In genomic region chrX:41384041-41384705, GRCh38 we compare ENCODE assay signal across 8 cellular contexts. TPM values are rescaled to one million over a fixed set of nuclear protein-coding genes. Genes with fewer than 3 reads are reported as not detected.
DNase-seq lines count a peak whose midpoint lies in the region; ATAC-seq lines count a peak whose summit lies in the region.

No MANE protein-coding gene starts in this region.

- no peaks in the 10 kb centered on the region for H3K36me3 Mint-ChIP-seq in CD4-positive, CD25-positive, alpha-beta regulatory T cell

- H3K4me1 Mint-ChIP-seq in CD4-positive, CD25-positive, alpha-beta regulatory T cell: peaks cover 6 to 18% (median 15%) of the 10 kb centered on the region in 4 donors

- H3K4me3 Mint-ChIP-seq in CD4-positive, CD25-positive, alpha-beta regulatory T cell: peak overlapping the region in 1 of 4 donors; percentile 80

- ATAC-seq in CD4-positive, CD25-positive, alpha-beta regulatory T cell (ENCODE audit: low read depth in 2 of 2): peak; percentile 86
- peak; percentile 83 for ATAC-seq in Right ventricle myocardium superior (ENCODE audit: poor library complexity)
- no peak for ATAC-seq in GM18909 (IDR thresholded peaks at IDR 0.05; ENCODE audit: poor library complexity, unreplicated experiment)

- H3K27me3 Mint-ChIP-seq in CD4-positive, CD25-positive, alpha-beta regulatory T cell: no peaks in the 10 kb centered on the region

- peak overlapping the region in 2 of 3 donors; percentile 69 to 81 for H3K27ac Mint-ChIP-seq in CD4-positive, CD25-positive, alpha-beta regulatory T cell

- H3K4me3 ChIP-seq in CD4-positive, CD25-positive, alpha-beta regulatory T cell (ENCODE audit: low read depth, low read length): no peak overlapping the region

- H3K36me3 ChIP-seq in CD4-positive, CD25-positive, alpha-beta regulatory T cell (ENCODE audit: control insufficient read depth, insufficient read depth, low read length): no peaks in the 10 kb centered on the region

- no peak overlapping the region for H3K27ac ChIP-seq in CD4-positive, CD25-positive, alpha-beta regulatory T cell (ENCODE audit: insufficient read depth, low read length, poor library complexity, severe bottlenecking)

- DNase-seq in CD4-positive, CD25-positive, alpha-beta regulatory T cell: peak; percentile 10 to 87 (median 41)
- peak; percentile 92 for DNase-seq in NOMO-1 treated with DMSO at 0.1 percent for 48 hours (lab: John Stamatoyannopoulos, UW; ENCODE audit: unreplicated experiment)
- DNase-seq in activated T-cell treated with anti-CD3 and anti-CD28 coated beads, Interleukin-2, amount 50 U/mL, for 48 hours: peak; percentile 53 to 65
- peak; percentile 80 for DNase-seq in Right ventricle myocardium superior
- DNase-seq in stimulated activated CD4-positive, alpha-beta T cell treated with anti-CD3 and anti-CD28 coated beads, Interleukin-15, amount 100 ng/mL, for 1 hour (ENCODE audit: low read depth in 1 of 2, low spot score in 1 of 2): peak; percentile 3 to 35
- DNase-seq in NCI-H748 (lab: John Stamatoyannopoulos, UW; ENCODE audit: unreplicated experiment): no peak
- DNase-seq in SK-N-DZ (ENCODE audit: low spot score): no peak

- peaks cover 0 to under 1% (median 0%) of the 10 kb centered on the region in 7 donors for H3K9me3 Mint-ChIP-seq in CD4-positive, CD25-positive, alpha-beta regulatory T cell

- intact Hi-C loops in Right ventricle myocardium superior (cut with DNase I): no loop called here

- no peaks in the 10 kb centered on the region for H3K27me3 ChIP-seq in CD4-positive, CD25-positive, alpha-beta regulatory T cell (ENCODE audit: control insufficient read depth, insufficient read depth, low read length)

- peaks cover 16% of the 10 kb centered on the region for H3K4me1 ChIP-seq in CD4-positive, CD25-positive, alpha-beta regulatory T cell (ENCODE audit: control insufficient read depth, insufficient read depth, low read length, poor library complexity, severe bottlenecking)

- H3K9me3 ChIP-seq in CD4-positive, CD25-positive, alpha-beta regulatory T cell (ENCODE audit: control insufficient read depth in 2 of 2, low read length in 2 of 2): no peaks in the 10 kb centered on the region

RNA-seq across cellular contexts. Expression of gene DDX3X, which starts 50.2 kb away (rescaled TPM):
- total RNA-seq in CD4-positive, CD25-positive, alpha-beta regulatory T cell: 1,169 TPM
- polyA plus RNA-seq in CD4-positive, CD25-positive, alpha-beta regulatory T cell: 100 to 1,000 TPM; 133 to 210 (median 177) TPM
- 128 TPM for total RNA-seq in Right ventricle myocardium superior
- 106 and 112 TPM in 2 replicates for polyA plus RNA-seq in SK-N-DZ (2014; cell fraction: cytosol; rRNA removed)
- 120 and 149 TPM in 2 replicates for polyA plus RNA-seq in SK-N-DZ (2014; cell fraction: nucleus; rRNA removed)

Comparison
In these comparisons a context has a peak if more than half of its experiments do, and no peak if none do; other contexts are left out.
1. DNase-seq: peak in CD4-positive, CD25-positive, alpha-beta regulatory T cell (3 of 3), NOMO-1 treated with DMSO at 0.1 percent for 48 hours (single experiment), activated T-cell treated with anti-CD3 and anti-CD28 coated beads, Interleukin-2, amount 50 U/mL, for 48 hours (2 of 2), Right ventricle myocardium superior (single experiment) and stimulated activated CD4-positive, alpha-beta T cell treated with anti-CD3 and anti-CD28 coated beads, Interleukin-15, amount 100 ng/mL, for 1 hour (2 of 2); none in NCI-H748 (single experiment) and SK-N-DZ (single experiment).